In the genomic region with DNA sequence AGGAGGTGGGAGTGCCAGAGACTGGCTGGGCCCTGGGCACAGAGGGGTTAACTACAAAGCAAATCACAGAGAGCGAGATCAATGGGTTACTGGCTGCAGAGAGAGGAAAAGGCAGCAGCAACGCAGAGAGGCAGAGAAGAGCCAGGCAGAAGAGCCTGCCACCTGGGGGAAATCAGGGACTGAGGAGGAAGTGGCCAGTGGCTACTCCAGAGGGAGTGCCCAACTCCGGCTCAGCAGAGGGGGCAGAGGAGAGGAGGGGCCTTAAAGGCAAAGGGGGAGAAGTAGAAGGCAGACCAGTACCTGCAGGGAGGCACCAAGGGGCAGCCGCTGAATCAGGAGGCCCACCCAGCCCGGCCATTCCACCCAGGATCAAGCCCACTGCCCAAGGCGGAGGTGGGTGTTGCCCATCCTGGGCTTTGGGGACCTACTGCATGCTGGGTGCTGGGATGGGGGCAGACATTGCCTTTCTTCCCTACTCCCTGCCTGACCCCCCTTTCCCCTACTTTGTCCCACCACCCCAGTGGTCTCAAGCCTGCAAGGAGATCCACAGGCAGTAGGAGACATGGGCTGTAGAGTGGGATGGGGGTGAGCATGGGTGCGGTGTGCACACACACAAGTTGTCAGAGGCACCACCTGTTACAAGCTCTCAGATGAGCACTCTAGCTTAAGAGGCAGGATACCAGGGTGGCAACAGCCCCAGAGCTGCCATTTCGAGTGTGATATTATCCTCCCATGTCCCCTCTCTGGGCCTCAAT, we compare ENCODE assay signal across 30 cellular contexts. TPM values are rescaled to one million over a fixed set of nuclear protein-coding genes. Genes with fewer than 3 reads are reported as not detected.
DNase-seq lines count a peak whose midpoint lies in the region; ATAC-seq and TF ChIP-seq lines count a peak whose summit lies in the region.
"Had no signal": no experiment of that assay in that cellular context is flagged by ENCODE, and none has a peak within 500 bp of the region (broad histone marks: within the 10 kb centered on the region; RNA-seq: fewer than 3 reads in every experiment).

No MANE protein-coding gene starts in this region.

- H3K27me3 Mint-ChIP-seq in progenitor cell of endocrine pancreas = peaks cover 50% of the 10 kb centered on the region

- H3K36me3 Mint-ChIP-seq in progenitor cell of endocrine pancreas (ENCODE audit: insufficient read depth) = peaks cover 2% of the 10 kb centered on the region

- peaks cover 55% of the 10 kb centered on the region for H3K27me3 ChIP-seq in lower lobe of right lung (ENCODE audit: low read depth)
- H3K27me3 ChIP-seq: brain microvascular endothelial cell, Peyer's patch had no signal

- H3K9me3 ChIP-seq in lower lobe of right lung = no peaks in the 10 kb centered on the region
- H3K9me3 ChIP-seq: esophagus muscularis mucosa, Peyer's patch, sigmoid colon had no signal

- peaks cover 11% of the 10 kb centered on the region for H3K4me1 Mint-ChIP-seq in progenitor cell of endocrine pancreas (ENCODE audit: low read depth)

- H3K27ac Mint-ChIP-seq in progenitor cell of endocrine pancreas = no peak overlapping the region
- H3K27ac Mint-ChIP-seq: activated CD8-positive, alpha-beta T cell treated with anti-CD3 and anti-CD28 coated beads for 36 hours; HFFc6 had no signal

- no peaks in the 10 kb centered on the region for H3K36me3 ChIP-seq in lower lobe of right lung
- H3K36me3 ChIP-seq: brain microvascular endothelial cell, esophagus muscularis mucosa, Peyer's patch, sigmoid colon had no signal

- peak overlapping the region; percentile 23 for H3K4me3 Mint-ChIP-seq in progenitor cell of endocrine pancreas (ENCODE audit: low read depth)
- H3K4me3 Mint-ChIP-seq: activated CD8-positive, alpha-beta T cell treated with anti-CD3 and anti-CD28 coated beads for 36 hours; HFFc6 had no signal

- H3K4me3 ChIP-seq in lower lobe of right lung = no peak overlapping the region
- H3K4me3 ChIP-seq: esophagus muscularis mucosa, Peyer's patch, sigmoid colon had no signal

- peaks cover 19% of the 10 kb centered on the region for H3K4me1 ChIP-seq in lower lobe of right lung

- H3K27ac ChIP-seq in lower lobe of right lung = no peak overlapping the region
- H3K27ac ChIP-seq: brain microvascular endothelial cell, C4-2B, esophagus muscularis mucosa, Peyer's patch, sigmoid colon had no signal

- TF ChIP-seq CTCF in progenitor cell of endocrine pancreas (IDR thresholded peaks at IDR 0.05; ENCODE audit: unreplicated experiment) (no peak), lower lobe of right lung (IDR thresholded peaks at IDR 0.05) (no peak)

- DNase-seq in Right ventricle myocardium inferior (ENCODE audit: missing footprints) (peak; percentile 11), cardiac septum (ENCODE audit: low spot score) (no peak), SK-N-DZ (ENCODE audit: low spot score) (peak; percentile 42), left lobe of liver (ENCODE audit: low spot score) (no peak), progenitor cell of endocrine pancreas (ENCODE audit: low spot score, unreplicated experiment) (no peak), lower lobe of right lung (no peak), kidney tubule cell (ENCODE audit: low spot score) (no peak)
- DNase-seq: activated CD8-positive, alpha-beta T cell treated with anti-CD3 and anti-CD28 coated beads for 36 hours; activated gamma-delta T cell; activated T-cell treated with anti-CD3 and anti-CD28 coated beads for 4 hours; brain microvascular endothelial cell; effector CD8-positive, alpha-beta T cell; GDM1; HFFc6; hypothalamus; kidney; NCI-H1105; NCI-H2081; NCI-H446 treated with DMSO at 0.1 percent for 48 hours; NK-92 treated with Interleukin-12 subunit alpha and Interleukin-12 subunit beta, amount 100 ng/mL, for 24 hours; Peyer's patch; sigmoid colon; substantia nigra; T1000 had no signal

- no peaks in the 10 kb centered on the region for H3K9me3 Mint-ChIP-seq in progenitor cell of endocrine pancreas (ENCODE audit: low read depth)
- H3K9me3 Mint-ChIP-seq: activated CD8-positive, alpha-beta T cell treated with anti-CD3 and anti-CD28 coated beads for 36 hours; HFFc6 had no signal

- intact Hi-C loops in Right ventricle myocardium inferior (cut with DNase I) (no loop called here), cardiac septum (cut with DNase I) (no loop called here), lower lobe of right lung (cut with DNase I) (no loop called here)

- no peak for ATAC-seq in Right ventricle myocardium inferior
- peak; percentile 15 for ATAC-seq in left lobe of liver
- ATAC-seq in lower lobe of right lung = no peak
- no peak for ATAC-seq in GM18520 (IDR thresholded peaks at IDR 0.05; ENCODE audit: unreplicated experiment)
- ATAC-seq: activated CD8-positive, alpha-beta T cell treated with anti-CD3 and anti-CD28 coated beads for 36 hours had no signal

RNA-seq across cellular contexts. Expression of gene GALR3, which starts 0.9 kb away (rescaled TPM):
- total RNA-seq in Right ventricle myocardium inferior (not detected), cardiac septum (not detected), left lobe of liver (0.65 TPM), progenitor cell of endocrine pancreas (0.41 and 0.87 TPM in 2 replicates), lower lobe of right lung (not detected)
- not detected in 2 replicates for polyA plus RNA-seq in SK-N-DZ (2014; cell fraction: cytosol; rRNA removed)
- not detected in 2 replicates for polyA plus RNA-seq in SK-N-DZ (2014; cell fraction: nucleus; rRNA removed)
- total RNA-seq: A673; activated CD8-positive, alpha-beta T cell treated with anti-CD3 and anti-CD28 coated beads for 36 hours; esophagus muscularis mucosa; frontal cortex; HFFc6; kidney; Peyer's patch; sigmoid colon; urinary bladder had no signal
- polyA plus RNA-seq: sigmoid colon, urinary bladder had no signal

RNA-seq across cellular contexts. Expression of gene GCAT, which starts 14.5 kb away (rescaled TPM):
- 44.1 TPM for total RNA-seq in Right ventricle myocardium inferior
- 24.0 TPM for total RNA-seq in cardiac septum
- 10.5 and 18.3 TPM in 2 replicates for polyA plus RNA-seq in SK-N-DZ (2014; cell fraction: cytosol; rRNA removed)
- 10.8 and 20.5 TPM in 2 replicates for polyA plus RNA-seq in SK-N-DZ (2014; cell fraction: nucleus; rRNA removed)
- 49.6 TPM for total RNA-seq in left lobe of liver
- total RNA-seq in progenitor cell of endocrine pancreas = 20.2 and 28.1 TPM in 2 replicates
- 7.1 TPM for total RNA-seq in lower lobe of right lung

RNA-seq across cellular contexts. Expression of gene ANKRD54, which starts 21.9 kb away (rescaled TPM):
- total RNA-seq in Right ventricle myocardium inferior (16.0 TPM), cardiac septum (15.7 TPM), left lobe of liver (9.7 TPM), progenitor cell of endocrine pancreas (23.7 and 24.2 TPM in 2 replicates), lower lobe of right lung (18.3 TPM)
- polyA plus RNA-seq in SK-N-DZ (2014; cell fraction: cytosol; rRNA removed) = 54.2 and 55.4 TPM in 2 replicates
- polyA plus RNA-seq in SK-N-DZ (2014; cell fraction: nucleus; rRNA removed) = 57.4 and 105 TPM in 2 replicates

RNA-seq across cellular contexts. Expression of gene EIF3L, which starts 27.0 kb away (rescaled TPM):
- total RNA-seq in Right ventricle myocardium inferior (385 TPM), cardiac septum (255 TPM), left lobe of liver (136 TPM), progenitor cell of endocrine pancreas (725 and 736 TPM in 2 replicates), lower lobe of right lung (385 TPM)
- polyA plus RNA-seq in SK-N-DZ (2014; cell fraction: cytosol; rRNA removed) = 671 and 689 TPM in 2 replicates
- polyA plus RNA-seq in SK-N-DZ (2014; cell fraction: nucleus; rRNA removed) = 284 and 309 TPM in 2 replicates

Comparison
In these comparisons a context has a peak if more than half of its experiments do, and no peak if none do; other contexts are left out.
1. DNase-seq: peak in Right ventricle myocardium inferior (single experiment) and SK-N-DZ (single experiment); none in cardiac septum (single experiment), left lobe of liver (single experiment), progenitor cell of endocrine pancreas (single experiment), lower lobe of right lung (single experiment) and kidney tubule cell (single experiment).